Comparison of ENCODE assay signal across 13 cellular contexts in the genomic region with DNA sequence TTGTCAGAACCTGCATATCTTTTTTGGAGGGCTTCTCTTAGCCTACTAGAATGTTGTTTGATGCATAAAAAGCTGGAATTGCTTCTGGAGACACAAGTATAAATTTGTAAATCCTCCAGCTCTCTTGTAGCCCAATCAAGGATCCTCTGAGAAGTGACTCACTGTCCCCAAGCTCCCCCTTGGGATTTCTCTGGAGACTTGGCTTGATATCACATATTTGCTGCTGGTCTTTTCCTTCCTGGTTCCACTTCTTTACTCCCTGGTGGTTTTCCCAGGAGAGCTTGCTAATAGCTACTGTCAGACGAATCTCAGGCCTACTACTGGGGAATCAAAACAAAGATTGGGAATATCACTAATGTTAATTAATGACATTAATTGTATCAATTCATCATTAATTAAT.
"Had no signal": no experiment of that assay in that cellular context is flagged by ENCODE, and none has a peak within 500 bp of the region (broad histone marks: within the 10 kb centered on the region; RNA-seq: fewer than 3 reads in every experiment).

No MANE protein-coding gene starts in this region.

- H3K36me3 ChIP-seq: spleen had no signal

- H3K79me2 ChIP-seq: hepatocyte had no signal

- DNase-seq: activated CD4-positive, alpha-beta memory T cell treated with anti-CD3 and anti-CD28 coated beads, Interleukin-2, amount 10 ng/mL, durations not matched to agents 7 days and 5 days; activated CD4-positive, alpha-beta T cell treated with anti-CD3 and anti-CD28 coated beads for 48 hours; activated CD4-positive, CD25-positive, alpha-beta regulatory T cell; activated naive CD4-positive, alpha-beta T cell treated with Interleukin-2 at 50 U/mL for 16 hours; activated naive CD8-positive, alpha-beta T cell treated with anti-CD3 and anti-CD28 coated beads, Interleukin-2, amount 10 ng/mL, durations not matched to agents 7 days and 5 days; activated T-cell treated with anti-CD3 and anti-CD28 coated beads, Interleukin-2, amount 50 U/mL, for 1 hour; amygdala; effector memory CD8-positive, alpha-beta T cell; midbrain; spleen; stimulated activated naive CD4-positive, alpha-beta T cell had no signal

- H2AFZ ChIP-seq: hepatocyte had no signal

- H3K4me3 ChIP-seq: hepatocyte, lung, spleen had no signal

- H3K4me2 ChIP-seq: hepatocyte had no signal

- H3K27me3 ChIP-seq: hepatocyte, spleen had no signal

- H3K27ac ChIP-seq: hepatocyte, spleen had no signal

- H3K4me1 ChIP-seq: spleen had no signal
